In the genomic region with DNA sequence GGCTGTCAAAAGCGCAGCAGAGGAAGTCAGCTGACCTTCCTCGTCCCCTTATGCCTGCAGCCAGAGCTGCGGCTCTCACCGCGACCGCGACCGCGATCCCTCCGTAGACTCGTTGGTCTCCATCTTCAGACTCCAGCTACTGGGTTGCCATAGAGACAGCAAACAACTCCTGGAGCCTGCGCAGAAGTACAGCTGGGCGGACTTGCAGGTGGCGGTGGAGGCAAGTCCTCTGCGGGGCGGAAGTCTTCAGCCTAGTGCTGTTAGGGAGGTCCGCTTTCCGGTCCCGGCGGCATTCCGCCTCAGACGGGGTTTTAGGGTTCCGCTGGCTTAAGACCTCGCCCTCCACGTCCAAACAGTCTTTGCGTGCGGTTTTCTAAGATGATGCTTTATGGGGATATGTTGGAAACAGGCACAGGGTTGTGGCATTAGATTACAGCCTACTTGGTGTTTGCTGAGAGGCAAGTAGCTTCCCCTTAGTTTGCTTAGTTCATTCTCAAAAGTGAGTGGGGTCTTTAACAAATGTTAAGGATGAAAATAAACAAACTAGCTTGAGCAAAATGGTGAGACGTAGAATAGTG, we compare ENCODE assay signal across 8 cellular contexts. TPM values are rescaled to one million over a fixed set of nuclear protein-coding genes. Genes with fewer than 3 reads are reported as not detected.
DNase-seq lines count a peak whose midpoint lies in the region; ATAC-seq, FAIRE-seq and TF ChIP-seq lines count a peak whose summit lies in the region.

Gene SPAG8, minus strand, starts transcription at position 238 of the 578 bp plus-strand sequence. Its CDS starts 115 bp downstream, at position 123.

- H3K4me2 ChIP-seq in H1 (ENCODE audit: insufficient read depth in 1 of 2, low read depth in 2 of 2, low read length in 2 of 2) (peak within 1 kb of the TSS; percentile 88 to 90), mesenchymal stem cell (ENCODE audit: low read length, poor library complexity, severe bottlenecking) (peak within 1 kb of the TSS; percentile 75)

- peak; percentile 92 for FAIRE-seq in H1 (lab: Jason Lieb, UNC)

- H4K5ac ChIP-seq in H1 (ENCODE audit: insufficient read length, low read depth, low read length), result no peak within 1 kb of the TSS

- H2BK20ac ChIP-seq in H1 (ENCODE audit: low read length), result no peak within 1 kb of the TSS

- H3K4ac ChIP-seq in H1 (replicated peaks; ENCODE audit: insufficient read length, low read depth, low read length) (no peak within 1 kb of the TSS), mesenchymal stem cell (ENCODE audit: low read depth in 1 of 2, low read length in 2 of 2) (peak within 1 kb of the TSS; percentile 13 to 55)

- peak; percentile 89 to 97 (median 92) for DNase-seq in CD4-positive, alpha-beta T cell
- peak; percentile 80 for DNase-seq in HK-2 (ENCODE audit: unreplicated experiment)
- peak; percentile 75 for DNase-seq in NCI-H82 treated with DMSO at 0.1 percent for 48 hours (lab: John Stamatoyannopoulos, UW; ENCODE audit: unreplicated experiment)
- DNase-seq in activated CD8-positive, alpha-beta memory T cell treated with anti-CD3 and anti-CD28 coated beads for 4 hours (ENCODE audit: low read depth in 2 of 2), result peak; percentile 86 to 91
- DNase-seq in H1 (ENCODE audit: low read depth in 1 of 2, low spot score in 2 of 2), result peak; percentile 85 to 91
- peak; percentile 96 for DNase-seq in mesenchymal stem cell
- peak; percentile 86 for DNase-seq in stimulated activated CD8-positive, alpha-beta memory T cell treated with anti-CD3 and anti-CD28 coated beads, Interleukin-12 subunit alpha, Interleukin-12 subunit beta, amount 100 ng/mL, for 24 hours (ENCODE audit: extremely low read depth)

- peak within 1 kb of the TSS; percentile 91 for H3K27ac Mint-ChIP-seq in CD4-positive, alpha-beta T cell

- H3K9ac ChIP-seq in H1 (replicated peaks in 1 of 4; ENCODE audit: extremely low read depth in 1 of 4, low read depth in 3 of 4, low read length in 3 of 4) (peak within 1 kb of the TSS in 2 of 4 experiments; percentile 20 to 79; a peak in 2 of 7 replicates), mesenchymal stem cell (ENCODE audit: low read length) (peak within 1 kb of the TSS; percentile 86)

- POLR2A ChIA-PET in CD4-positive, alpha-beta T cell (lab: Charles Lee), result interaction anchor here (0.9 to 3.4 kb wide), 15 partner anchors 8 to 209 kb away, joined by 3 to 14 read pairs (median 4); partner anchors contain the start of genes CCDC107, CREB3, FAM221B and GBA2
- POLR2A ChIA-PET in H1 (lab: Charles Lee; ENCODE audit: partially characterized antibody), result interaction anchor here (0.7 to 4.5 kb wide), 9 partner anchors 8 to 84 kb away, joined by 3 to 38 read pairs (median 4); partner anchors contain the start of genes CREB3, FAM221B, GBA2 and NPR2

- peaks cover 0 to 2% of the 10 kb centered on the region in 2 experiments for H4K20me1 ChIP-seq in H1 (replicated peaks in 1 of 2; ENCODE audit: control insufficient read depth in 1 of 2, insufficient read depth in 2 of 2, low read length in 2 of 2)

- H3K14ac ChIP-seq in H1 (ENCODE audit: insufficient read length) (no peak within 1 kb of the TSS), mesenchymal stem cell (ENCODE audit: low read length in 2 of 2) (no peak within 1 kb of the TSS)

- H2BK15ac ChIP-seq in H1 (ENCODE audit: low read length) (no peak within 1 kb of the TSS), mesenchymal stem cell (ENCODE audit: low read depth, poor library complexity, severe bottlenecking) (no peak within 1 kb of the TSS)

- H3K18ac ChIP-seq in H1 (ENCODE audit: extremely low read depth, low read length) (peak within 1 kb of the TSS; percentile 51; the same call in 1 of the 2 replicates), mesenchymal stem cell (ENCODE audit: low read depth in 1 of 2, low read length in 2 of 2) (peak within 1 kb of the TSS in 1 of 2 experiments; percentile 67)

- CTCF ChIA-PET in CD4-positive, alpha-beta T cell (lab: Charles Lee), result interaction anchor here (0.9 to 2.4 kb wide), 10 partner anchors 14 to 208 kb away, joined by 3 to 10 read pairs (median 4); partner anchors contain the start of genes CCDC107, CREB3, RMRP and TLN1
- CTCF ChIA-PET in H1 (lab: Charles Lee; ENCODE audit: partially characterized antibody), result interaction anchor here (0.6 to 6.2 kb wide), 18 partner anchors 12 to 260 kb away, joined by 3 to 115 read pairs (median 4); partner anchors contain the start of genes CCDC107, CREB3, FAM221B and MSMP

- peak in 1 of 2 experiments; percentile 83; a peak in 1 of 3 replicates for TF ChIP-seq EP300 in H1 (IDR thresholded peaks at IDR 0.05; ENCODE audit: borderline replicate concordance in 1 of 2, low read depth in 2 of 2, low read length in 2 of 2)

- H3K9me3 ChIP-seq in CD4-positive, alpha-beta T cell (ENCODE audit: control insufficient read depth, low read length), result no peaks in the 10 kb centered on the region
- H3K9me3 ChIP-seq in H1 (ENCODE audit: insufficient read depth in 2 of 2, low read depth in 1 of 2, low read length in 1 of 2) (no peaks in the 10 kb centered on the region), mesenchymal stem cell (ENCODE audit: control insufficient read depth, low read length) (no peaks in the 10 kb centered on the region)

- no peaks in the 10 kb centered on the region for H3K79me1 ChIP-seq in H1 (ENCODE audit: low read depth, low read length)
- H3K79me1 ChIP-seq in mesenchymal stem cell (replicated peaks; ENCODE audit: low read length, poor library complexity, severe bottlenecking), result peaks cover 9% of the 10 kb centered on the region

- H3K36me3 ChIP-seq in H1 (ENCODE audit: control insufficient read depth in 2 of 4, insufficient read depth in 4 of 4, low read length in 3 of 4) (peaks cover 0 to 4% (median 0%) of the 10 kb centered on the region in 4 experiments; a peak in 2 of 8 replicates), mesenchymal stem cell (ENCODE audit: control insufficient read depth in 1 of 2, insufficient read depth in 2 of 2, low read depth in 1 of 2, low read length in 2 of 2) (peaks cover 26 to 31% of the 10 kb centered on the region in 2 experiments)

- intact Hi-C loops in CD4-positive, alpha-beta T cell (cut with DNase I, micrococcal nuclease), result loop anchor here (1.0 to 10.0 kb wide), 8 partner anchors 17 to 820 kb away; partner anchors contain the start of genes ATOSB (in 1 of the 2), CREB3 (in 1 of the 2), GBA2 (in 1 of the 2) and RGP1 (in 1 of the 2)

- peak within 1 kb of the TSS; percentile 91 for H3K4me3 Mint-ChIP-seq in CD4-positive, alpha-beta T cell

- no peak within 1 kb of the TSS for H3K56ac ChIP-seq in H1 (replicated peaks; ENCODE audit: insufficient read length, low read depth, low read length)

- no peaks in the 10 kb centered on the region for H3K27me3 Mint-ChIP-seq in CD4-positive, alpha-beta T cell

- H4K91ac ChIP-seq in H1 (replicated peaks; ENCODE audit: insufficient read length, low read length) (peak within 1 kb of the TSS; percentile 34), mesenchymal stem cell (ENCODE audit: low read length) (no peak within 1 kb of the TSS)

- ATAC-seq in CD4-positive, alpha-beta T cell (ENCODE audit: poor library complexity), result peak; percentile 63
- ATAC-seq in GM19455 (IDR thresholded peaks at IDR 0.05; ENCODE audit: unreplicated experiment), result peak; percentile 61

- no peaks in the 10 kb centered on the region for H3K79me2 ChIP-seq in H1 (ENCODE audit: control insufficient read depth in 1 of 2, insufficient read depth in 2 of 2, low read length in 2 of 2)

- TF ChIP-seq POLR2A in H1 (IDR thresholded peaks at IDR 0.05; ENCODE audit: control extremely low read depth in 1 of 2, low read depth in 2 of 2, low read length in 2 of 2), result peak in 1 of 2 experiments; percentile 50; a peak in 2 of 3 replicates

- H2BK5ac ChIP-seq in H1 (ENCODE audit: low read depth, low read length) (no peak within 1 kb of the TSS), mesenchymal stem cell (ENCODE audit: low read depth, low read length, poor library complexity, severe bottlenecking) (no peak within 1 kb of the TSS)

- peak within 1 kb of the TSS; percentile 69 for H3K27ac ChIP-seq in CD4-positive, alpha-beta T cell (ENCODE audit: low read depth, low read length)
- H3K27ac ChIP-seq in H1 (ENCODE audit: low read depth, low read length) (no peak within 1 kb of the TSS), mesenchymal stem cell (ENCODE audit: low read length, poor library complexity, severe bottlenecking) (peak within 1 kb of the TSS; percentile 46)

- no peaks in the 10 kb centered on the region for H3K9me3 Mint-ChIP-seq in CD4-positive, alpha-beta T cell

- H2AFZ ChIP-seq in H1 (ENCODE audit: low read length), result peak within 1 kb of the TSS; percentile 95
- H2AFZ ChIP-seq in mesenchymal stem cell (ENCODE audit: low read depth, low read length), result peak within 1 kb of the TSS; percentile 47

- H3K4me3 ChIP-seq in H1 (ENCODE audit: extremely low read depth in 1 of 4, insufficient read depth in 2 of 4, low read depth in 3 of 4, low read length in 4 of 4) (peak within 1 kb of the TSS; percentile 42 to 65 (median 54); a peak in 7 of 8 replicates), mesenchymal stem cell (ENCODE audit: insufficient read depth in 1 of 2, low read depth in 1 of 2, low read length in 2 of 2) (peak within 1 kb of the TSS; percentile 53 to 81)

- peaks cover 43% of the 10 kb centered on the region for H3K4me1 Mint-ChIP-seq in CD4-positive, alpha-beta T cell (ENCODE audit: low read depth)

- WGBS in H1 (ENCODE audit: extremely low coverage in 1 of 2, insufficient coverage in 1 of 2, insufficient read length in 1 of 2, insufficient replicate concordance in 2 of 2, low coverage in 1 of 2, low lambda C conversion rate in 2 of 2, missing lambda C conversion rate in 1 of 2), 2 experiments, result 6% methylated on average over 28 of the region's 28 CpGs; no CpG with 5 or more reads in 1 of the 2 experiments
- WGBS in mesenchymal stem cell, result 5% methylated on average over 28 of the region's 28 CpGs

- TF ChIP-seq RAD21 in H1 (IDR thresholded peaks at IDR 0.05 in 1 of 2, conservative IDR thresholded peaks at IDR 0.05 in 1 of 2; ENCODE audit: low read depth in 2 of 2, low read length in 2 of 2), result 0 out of 4 replicates have a peak, but pooled peaks of 1 of the 2 experiments have one; percentile 4

- no peak within 1 kb of the TSS; the same call in 1 of the 2 replicates for H4K8ac ChIP-seq in H1 (ENCODE audit: extremely low read depth, insufficient read depth, low read length)
- H4K8ac ChIP-seq in mesenchymal stem cell (ENCODE audit: low read length), result peak within 1 kb of the TSS; percentile 92

- H3K27me3 ChIP-seq in CD4-positive, alpha-beta T cell (ENCODE audit: control insufficient read depth, insufficient read depth, low read length), result no peaks in the 10 kb centered on the region
- H3K27me3 ChIP-seq in H1 (replicated peaks in 1 of 4; ENCODE audit: control insufficient read depth in 3 of 4, extremely low read depth in 1 of 4, insufficient read depth in 3 of 4, low read length in 3 of 4) (peaks cover 0 to 3% (median 2%) of the 10 kb centered on the region in 4 experiments; a peak in 1 of 7 replicates), mesenchymal stem cell (ENCODE audit: control insufficient read depth in 1 of 2, insufficient read depth in 1 of 2, low read length in 2 of 2) (peaks cover 0 to 4% of the 10 kb centered on the region in 2 experiments)

- peaks cover 0 to 7% (median 4%) of the 10 kb centered on the region in 4 experiments; a peak in 6 of 7 replicates for H3K4me1 ChIP-seq in H1 (replicated peaks in 1 of 4; ENCODE audit: control insufficient read depth in 3 of 4, insufficient read depth in 4 of 4, low read length in 3 of 4)
- peaks cover 13% of the 10 kb centered on the region for H3K4me1 ChIP-seq in mesenchymal stem cell (ENCODE audit: control insufficient read depth, insufficient read depth, low read depth, low read length)

- H3K36me3 Mint-ChIP-seq in CD4-positive, alpha-beta T cell (ENCODE audit: low read depth), result peaks cover 37% of the 10 kb centered on the region

- no peak within 1 kb of the TSS for H2AK5ac ChIP-seq in H1 (ENCODE audit: low read depth, low read length)
- peak within 1 kb of the TSS; percentile 42 for H2AK5ac ChIP-seq in mesenchymal stem cell (ENCODE audit: low read length, severe bottlenecking)

- H2BK120ac ChIP-seq in H1 (replicated peaks; ENCODE audit: low read depth, low read length) (no peak within 1 kb of the TSS), mesenchymal stem cell (ENCODE audit: low read depth, low read length) (no peak within 1 kb of the TSS)

- TF ChIP-seq CTCF in CD4-positive, alpha-beta T cell (IDR thresholded peaks at IDR 0.05), result no peak
- TF ChIP-seq CTCF in H1 (IDR thresholded peaks at IDR 0.05; ENCODE audit: control extremely low read depth in 1 of 3, insufficient read depth in 1 of 3, low read depth in 1 of 3, low read length in 3 of 3), result no peak

- peaks cover 4% of the 10 kb centered on the region for H3K23me2 ChIP-seq in H1 (ENCODE audit: low read depth, low read length)

- H3K23ac ChIP-seq in H1 (ENCODE audit: insufficient read length) (no peak within 1 kb of the TSS), mesenchymal stem cell (ENCODE audit: low read length in 2 of 2) (no peak within 1 kb of the TSS)

- H2BK12ac ChIP-seq in H1 (ENCODE audit: low read depth, low read length) (peak within 1 kb of the TSS; percentile 43; the same call in 1 of the 2 replicates), mesenchymal stem cell (ENCODE audit: low read length in 2 of 2) (no peak within 1 kb of the TSS)

RNA-seq across cellular contexts. Expression of gene SPAG8, which starts in this region (rescaled TPM):
- total RNA-seq in CD4-positive, alpha-beta T cell, result 1 to 10 TPM in 1 of 2 experiments, under 1 TPM in 1; 0.81 to 1.3 TPM
- 0.37 and 0.55 TPM in 2 replicates for total RNA-seq in H1 (2021; fragmentation: NEBNext Ultra II Directional; extraction: Animal tissue kit (Norgen Biotek cat#: 25700))
- 0.31 and 0.44 TPM in 2 replicates for polyA plus RNA-seq in H1 (2011; rRNA removed)
- 0.44 TPM for polyA plus RNA-seq in H1 (2011; cell fraction: cytosol; rRNA removed)
- polyA plus RNA-seq in H1 (2011; cell fraction: nucleus; rRNA removed), result 1.4 TPM
- polyA plus RNA-seq in H1 (2012, experiment 1 of 2), result 0.26 to 0.60 TPM (median 0.44 TPM) in 4 replicates
- 0.29 TPM for polyA plus RNA-seq in H1 (2012, experiment 2 of 2)
- 0.14 TPM for polyA plus RNA-seq in H1 (2013, experiment 1 of 2)
- 0.20 TPM for polyA plus RNA-seq in H1 (2013, experiment 2 of 2)
- 0.22 and 0.68 TPM in 2 replicates for polyA minus RNA-seq in H1 (2011; rRNA and poly(A)+ RNA removed)
- polyA minus RNA-seq in H1 (2011; cell fraction: cytosol; rRNA and poly(A)+ RNA removed), result not detected
- 1.3 TPM for polyA minus RNA-seq in H1 (2011; cell fraction: nucleus; rRNA and poly(A)+ RNA removed)
- polyA plus RNA-seq in mesenchymal stem cell (2013, experiment 1 of 2), result 0.66 TPM
- polyA plus RNA-seq in mesenchymal stem cell (2013, experiment 2 of 2), result 0.47 TPM
